In genomic region chr12:46608431-46609280, GRCh38 we compare ENCODE assay signal across 9 cellular contexts.
DNase-seq lines count a peak whose midpoint lies in the region; ATAC-seq and TF ChIP-seq lines count a peak whose summit lies in the region.
"Had no signal": no experiment of that assay in that cellular context is flagged by ENCODE, and none has a peak within 500 bp of the region (broad histone marks: within the 10 kb centered on the region; RNA-seq: fewer than 3 reads in every experiment).

No MANE protein-coding gene starts in this region.

- peak overlapping the region; percentile 65 for H3K27ac Mint-ChIP-seq in CD8-positive, alpha-beta T cell

- no peak for TF ChIP-seq CTCF in CD8-positive, alpha-beta T cell (IDR thresholded peaks at IDR 0.05)
- no peak for TF ChIP-seq CTCF in RWPE1 (conservative IDR thresholded peaks at IDR 0.05; ENCODE audit: low read depth)

- H3K4me1 ChIP-seq in CD8-positive, alpha-beta T cell (ENCODE audit: insufficient read depth, low read length): peaks cover 30% of the 10 kb centered on the region

- CTCF ChIA-PET in CD8-positive, alpha-beta T cell (lab: Charles Lee): interaction anchor here (0.6 kb wide), 1 partner anchor 135 kb away, joined by 3 read pairs; no protein-coding TSS in a partner anchor
- CTCF ChIA-PET in RWPE1 (lab: Yijun Ruan, JAX): no interaction called here

- H3K4me3 ChIP-seq in CD8-positive, alpha-beta T cell (ENCODE audit: low read depth, low read length): no peak overlapping the region

- intact Hi-C loops in CD8-positive, alpha-beta T cell (cut with DNase I, micrococcal nuclease): loop anchor here in 1 of 2 experiments (2.0 kb wide), 1 partner anchor 52 kb away; no protein-coding TSS in a partner anchor
- intact Hi-C loops in sciatic nerve (cut with DNase I): no loop called here

- H3K36me3 Mint-ChIP-seq in CD8-positive, alpha-beta T cell: peaks cover 7% of the 10 kb centered on the region

- no peak overlapping the region for H3K27ac ChIP-seq in CD8-positive, alpha-beta T cell (ENCODE audit: low read depth, low read length)
- H3K27ac ChIP-seq in RWPE1: no peak overlapping the region

- H3K4me3 Mint-ChIP-seq in CD8-positive, alpha-beta T cell: peak overlapping the region; percentile 58

- no peak for ATAC-seq in CD8-positive, alpha-beta T cell
- ATAC-seq in sciatic nerve (peak; percentile 88), HG02970 (IDR thresholded peaks at IDR 0.05; ENCODE audit: low FRiP score, unreplicated experiment) (no peak)

- H3K27me3 ChIP-seq in CD8-positive, alpha-beta T cell (ENCODE audit: insufficient read depth, low read length): no peaks in the 10 kb centered on the region

- POLR2A ChIA-PET in CD8-positive, alpha-beta T cell (lab: Charles Lee): interaction anchor here (0.6 to 2.7 kb wide), 8 partner anchors 12 to 238 kb away, joined by 3 to 10 read pairs (median 4); no protein-coding TSS in a partner anchor
- POLR2A ChIA-PET in RWPE1 (lab: Yijun Ruan, JAX; ENCODE audit: low non-redundant PET): no interaction called here

- peaks cover 46% of the 10 kb centered on the region for H3K4me1 Mint-ChIP-seq in CD8-positive, alpha-beta T cell (ENCODE audit: low read depth)

- no peaks in the 10 kb centered on the region for H3K9me3 ChIP-seq in CD8-positive, alpha-beta T cell (ENCODE audit: low read length)

- no peaks in the 10 kb centered on the region for H3K27me3 Mint-ChIP-seq in CD8-positive, alpha-beta T cell (ENCODE audit: low read depth)

- H3K9me3 Mint-ChIP-seq in CD8-positive, alpha-beta T cell: peaks cover 8% of the 10 kb centered on the region

- H3K36me3 ChIP-seq in CD8-positive, alpha-beta T cell (ENCODE audit: insufficient read depth, low read length): no peaks in the 10 kb centered on the region

- DNase-seq in CD8-positive, alpha-beta T cell: no peak
- DNase-seq in LHCN-M2 (ENCODE audit: low read depth) (peak; percentile 49), epidermal melanocyte (ENCODE audit: insufficient read length, low spot score) (peak; percentile 61), sciatic nerve (ENCODE audit: low spot score) (no peak), RWPE1 (ENCODE audit: low spot score) (no peak), ureter (ENCODE audit: low spot score) (no peak)
- no peak for DNase-seq in stimulated activated CD4-positive, alpha-beta T cell treated with anti-CD3 and anti-CD28 coated beads, Interleukin-2, amount 100 ng/mL, for 48 hours
- DNase-seq: T-helper 9 cell had no signal

Comparison
In these comparisons a context has a peak if more than half of its experiments do, and no peak if none do; other contexts are left out.
1. DNase-seq: peak in LHCN-M2 (single experiment) and epidermal melanocyte (single experiment); none in CD8-positive, alpha-beta T cell (0 of 7), sciatic nerve (single experiment), stimulated activated CD4-positive, alpha-beta T cell treated with anti-CD3 and anti-CD28 coated beads, Interleukin-2, amount 100 ng/mL, for 48 hours (0 of 2), RWPE1 (single experiment) and ureter (single experiment).